In the genomic region with DNA sequence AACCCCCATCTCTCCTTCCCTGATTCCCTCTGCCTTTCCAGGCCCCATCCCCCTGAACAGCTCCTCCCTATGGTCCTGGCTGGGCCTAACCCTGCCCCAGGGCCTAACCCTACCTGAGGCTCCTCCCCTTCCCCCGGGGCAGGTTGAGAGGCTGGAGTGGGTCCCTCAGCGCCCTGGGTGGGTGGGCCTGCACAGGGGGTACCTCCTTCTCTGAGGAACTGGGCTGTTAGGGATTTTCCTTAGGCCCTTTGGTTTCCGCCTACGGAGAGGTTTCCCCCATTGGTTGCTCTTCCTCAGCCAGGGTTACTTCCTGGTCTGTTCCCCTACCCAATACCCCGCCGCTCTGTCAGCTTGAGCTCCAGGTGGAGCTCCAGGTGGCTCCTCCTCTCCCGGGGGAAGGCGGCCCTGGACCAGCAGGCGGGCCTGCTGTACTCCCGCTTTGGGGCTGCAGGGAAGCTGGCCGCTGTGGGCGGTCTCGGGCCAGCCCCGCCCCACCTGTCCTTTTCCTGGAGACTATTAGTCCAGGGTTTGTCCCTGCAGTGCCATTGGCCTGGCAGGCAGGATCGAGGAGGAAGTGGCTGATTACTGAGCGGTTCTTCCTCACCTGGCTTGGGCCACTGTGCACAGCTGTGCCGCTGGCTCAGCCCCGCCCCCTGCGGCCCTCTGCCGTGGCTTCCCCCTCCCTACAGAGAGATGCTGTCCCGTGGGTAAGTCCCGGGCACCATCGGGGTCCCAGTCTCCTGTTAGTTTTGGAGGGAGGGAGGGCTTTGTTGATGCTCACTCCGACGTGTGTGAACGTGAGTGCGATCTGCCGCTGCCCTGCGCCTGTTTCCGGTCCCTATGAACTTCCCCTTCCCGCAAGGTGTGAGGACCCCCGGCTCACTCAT, we compare ENCODE assay signal across 8 cellular contexts. TPM values are rescaled to one million over a fixed set of nuclear protein-coding genes. Genes with fewer than 3 reads are reported as not detected.
DNase-seq lines count a peak whose midpoint lies in the region; ATAC-seq and TF ChIP-seq lines count a peak whose summit lies in the region.

No MANE protein-coding gene starts in this region.

- H3K27me3 ChIP-seq in foreskin keratinocyte = no peaks in the 10 kb centered on the region

- peaks cover 64% of the 10 kb centered on the region for H3K4me1 Mint-ChIP-seq in activated CD8-positive, alpha-beta T cell treated with anti-CD3 and anti-CD28 coated beads for 36 hours (ENCODE audit: low read depth)
- H3K4me1 Mint-ChIP-seq in progenitor cell of endocrine pancreas (ENCODE audit: low read depth) = peaks cover 38% of the 10 kb centered on the region

- POLR2A ChIA-PET in activated CD8-positive, alpha-beta T cell treated with anti-CD3 and anti-CD28 coated beads for 36 hours (lab: Charles Lee) = interaction anchor here (0.6 to 36.0 kb wide), 12 partner anchors 7 to 243 kb away, joined by 3 to 1266 read pairs (median 14); a partner anchor contains a TSS

- TF ChIP-seq CTCF in C4-2B (conservative IDR thresholded peaks at IDR 0.05) = no peak
- no peak for TF ChIP-seq CTCF in GM20000 (IDR thresholded peaks at IDR 0.05; ENCODE audit: extremely low read depth, missing control alignments)
- TF ChIP-seq CTCF in activated CD8-positive, alpha-beta T cell treated with anti-CD3 and anti-CD28 coated beads for 36 hours (IDR thresholded peaks at IDR 0.05) = no peak
- TF ChIP-seq CTCF in foreskin keratinocyte (conservative IDR thresholded peaks at IDR 0.05) = peak; percentile 42
- peak; percentile 24 for TF ChIP-seq CTCF in progenitor cell of endocrine pancreas (IDR thresholded peaks at IDR 0.05; ENCODE audit: unreplicated experiment)

- H3K4me3 Mint-ChIP-seq in activated CD8-positive, alpha-beta T cell treated with anti-CD3 and anti-CD28 coated beads for 36 hours = peak overlapping the region; percentile 85
- H3K4me3 Mint-ChIP-seq in progenitor cell of endocrine pancreas (ENCODE audit: low read depth) = peak overlapping the region; percentile 86

- no peaks in the 10 kb centered on the region for H3K9me3 Mint-ChIP-seq in activated CD8-positive, alpha-beta T cell treated with anti-CD3 and anti-CD28 coated beads for 36 hours
- no peaks in the 10 kb centered on the region for H3K9me3 Mint-ChIP-seq in progenitor cell of endocrine pancreas (ENCODE audit: low read depth)

- H3K4me1 ChIP-seq in foreskin keratinocyte = peaks cover 4% of the 10 kb centered on the region

- peak; percentile 69 for DNase-seq in GM20000 (ENCODE audit: low spot score)
- DNase-seq in NCI-H2029 treated with DMSO at 0.1 percent for 48 hours (lab: John Stamatoyannopoulos, UW) = peak; percentile 90
- DNase-seq in activated CD8-positive, alpha-beta T cell treated with anti-CD3 and anti-CD28 coated beads for 36 hours = peak; percentile 75
- DNase-seq in foreskin keratinocyte = peak; percentile 93 to 95
- DNase-seq in progenitor cell of endocrine pancreas (ENCODE audit: low spot score, unreplicated experiment) = peak; percentile 99
- no peak for DNase-seq in occipital lobe (lab: John Stamatoyannopoulos, UW)

- no peaks in the 10 kb centered on the region for H3K27me3 Mint-ChIP-seq in activated CD8-positive, alpha-beta T cell treated with anti-CD3 and anti-CD28 coated beads for 36 hours
- H3K27me3 Mint-ChIP-seq in progenitor cell of endocrine pancreas = no peaks in the 10 kb centered on the region

- intact Hi-C loops in activated CD8-positive, alpha-beta T cell treated with anti-CD3 and anti-CD28 coated beads for 36 hours (cut with micrococcal nuclease) = loop anchor here (10.0 kb wide), 1 partner anchor 159 kb away; a partner anchor contains a TSS

- H3K27ac Mint-ChIP-seq in activated CD8-positive, alpha-beta T cell treated with anti-CD3 and anti-CD28 coated beads for 36 hours = peak overlapping the region; percentile 93
- peak overlapping the region; percentile 100 for H3K27ac Mint-ChIP-seq in progenitor cell of endocrine pancreas

- peaks cover 29% of the 10 kb centered on the region for H3K36me3 Mint-ChIP-seq in activated CD8-positive, alpha-beta T cell treated with anti-CD3 and anti-CD28 coated beads for 36 hours (ENCODE audit: low read depth)
- peaks cover 5% of the 10 kb centered on the region for H3K36me3 Mint-ChIP-seq in progenitor cell of endocrine pancreas (ENCODE audit: insufficient read depth)

- H3K27ac ChIP-seq in C4-2B = peak overlapping the region; percentile 96
- H3K27ac ChIP-seq in foreskin keratinocyte = no peak overlapping the region

- CTCF ChIA-PET in activated CD8-positive, alpha-beta T cell treated with anti-CD3 and anti-CD28 coated beads for 36 hours (lab: Charles Lee) = interaction anchor here (0.9 to 22.8 kb wide), 10 partner anchors 8 to 166 kb away, joined by 3 to 460 read pairs (median 16); a partner anchor contains a TSS

- ATAC-seq in activated CD8-positive, alpha-beta T cell treated with anti-CD3 and anti-CD28 coated beads for 36 hours = peak; percentile 10
- peak; percentile 78 for ATAC-seq in foreskin keratinocyte
- no peak for ATAC-seq in GM19035 (IDR thresholded peaks at IDR 0.05; ENCODE audit: unreplicated experiment)

RNA-seq across cellular contexts. Expression of a gene that starts 2.5 kb away (rescaled TPM):
- total RNA-seq in activated CD8-positive, alpha-beta T cell treated with anti-CD3 and anti-CD28 coated beads for 36 hours = 100 to 1,000 TPM; 226 to 244 TPM
- 119 and 147 TPM in 2 replicates for total RNA-seq in foreskin keratinocyte
- 177 and 232 TPM in 2 replicates for polyA plus RNA-seq in foreskin keratinocyte
- total RNA-seq in progenitor cell of endocrine pancreas = 268 and 277 TPM in 2 replicates
- total RNA-seq in occipital lobe = 243 TPM

RNA-seq across cellular contexts. Expression of a gene that starts 2.7 kb away (rescaled TPM):
- total RNA-seq in activated CD8-positive, alpha-beta T cell treated with anti-CD3 and anti-CD28 coated beads for 36 hours = not detected
- total RNA-seq in foreskin keratinocyte (not detected in 2 replicates), progenitor cell of endocrine pancreas (not detected in 2 replicates), occipital lobe (not detected)
- not detected in 2 replicates for polyA plus RNA-seq in foreskin keratinocyte

RNA-seq across cellular contexts. Expression of a gene that starts 4.9 kb away (rescaled TPM):
- 100 to 1,000 TPM; 485 to 489 TPM for total RNA-seq in activated CD8-positive, alpha-beta T cell treated with anti-CD3 and anti-CD28 coated beads for 36 hours
- total RNA-seq in foreskin keratinocyte = 22.5 and 23.2 TPM in 2 replicates
- 21.8 and 24.9 TPM in 2 replicates for polyA plus RNA-seq in foreskin keratinocyte
- total RNA-seq in progenitor cell of endocrine pancreas = 65.4 and 70.2 TPM in 2 replicates
- total RNA-seq in occipital lobe = 3.1 TPM

RNA-seq across cellular contexts. Expression of a gene that starts 18.5 kb away (rescaled TPM):
- 10 to 100 TPM; 26.4 to 28.5 TPM for total RNA-seq in activated CD8-positive, alpha-beta T cell treated with anti-CD3 and anti-CD28 coated beads for 36 hours
- 15.0 and 18.3 TPM in 2 replicates for total RNA-seq in foreskin keratinocyte
- polyA plus RNA-seq in foreskin keratinocyte = 35.1 and 37.2 TPM in 2 replicates
- 226 and 250 TPM in 2 replicates for total RNA-seq in progenitor cell of endocrine pancreas
- 9.2 TPM for total RNA-seq in occipital lobe

RNA-seq across cellular contexts. Expression of a gene that starts 24.2 kb away (rescaled TPM):
- total RNA-seq in activated CD8-positive, alpha-beta T cell treated with anti-CD3 and anti-CD28 coated beads for 36 hours = 100 to 1,000 TPM; 419 to 428 TPM
- total RNA-seq in foreskin keratinocyte (267 and 290 TPM in 2 replicates), progenitor cell of endocrine pancreas (339 and 353 TPM in 2 replicates), occipital lobe (102 TPM)
- polyA plus RNA-seq in foreskin keratinocyte = 271 and 299 TPM in 2 replicates

Comparison
In these comparisons a context has a peak if more than half of its experiments do, and no peak if none do; other contexts are left out.
1. CTCF ChIP-seq: peak in foreskin keratinocyte (single experiment) and progenitor cell of endocrine pancreas (single experiment); none in C4-2B (single experiment), GM20000 (single experiment) and activated CD8-positive, alpha-beta T cell treated with anti-CD3 and anti-CD28 coated beads for 36 hours (single experiment).